11 cellular contexts compared by ENCODE assay signal in genomic region chr6:84618046-84618752, GRCh38.
A peak's percentile ranks its signal among the peaks of the same experiment; 100 is the strongest.
DNase-seq lines count a peak whose midpoint lies in the region; ATAC-seq and TF ChIP-seq lines count a peak whose summit lies in the region.
"Had no signal": no experiment of that assay in that cellular context is flagged by ENCODE, and none has a peak within 500 bp of the region (broad histone marks: within the 10 kb centered on the region; RNA-seq: fewer than 3 reads in every experiment).

No MANE protein-coding gene starts in this region.

- peaks cover 17% of the 10 kb centered on the region for H3K4me1 ChIP-seq in ACC112 (ENCODE audit: control insufficient read depth, insufficient read depth, low read length, unreplicated experiment)

- TF ChIP-seq CTCF in coronary artery (IDR thresholded peaks at IDR 0.05) = no peak
- no peak for TF ChIP-seq CTCF in kidney epithelial cell (IDR thresholded peaks at IDR 0.05; ENCODE audit: insufficient read depth, low read length, poor library complexity, severe bottlenecking)

- ATAC-seq in HG03196 (IDR thresholded peaks at IDR 0.05; ENCODE audit: unreplicated experiment) (no peak), GM21786 (IDR thresholded peaks at IDR 0.05; ENCODE audit: unreplicated experiment) (no peak)
- ATAC-seq: activated CD4-positive, CD25-positive, alpha-beta regulatory T cell treated with anti-CD3 and anti-CD28 coated beads, Interleukin-2, amount 50 U/mL, for 24 hours had no signal

- H3K79me2 ChIP-seq in ACC112 (ENCODE audit: control insufficient read depth, insufficient read depth, low read length, unreplicated experiment) = no peaks in the 10 kb centered on the region

- H2AFZ ChIP-seq in ACC112 (ENCODE audit: low read length, unreplicated experiment) = peak overlapping the region; percentile 68

- H3K27ac ChIP-seq in ACC112 (ENCODE audit: low read depth, low read length) = peak overlapping the region; percentile 89
- H3K27ac ChIP-seq in coronary artery = peak overlapping the region; percentile 70 to 76

- H3K27me3 ChIP-seq in ACC112 (ENCODE audit: insufficient read depth, low read length) (no peaks in the 10 kb centered on the region), kidney epithelial cell (ENCODE audit: control insufficient read depth, insufficient read depth, low read length) (no peaks in the 10 kb centered on the region)

- DNase-seq in LHCN-M2 (ENCODE audit: low read depth) = peak; percentile 91
- DNase-seq in coronary artery (ENCODE audit: low spot score) = no peak
- peak; percentile 37 for DNase-seq in kidney epithelial cell (ENCODE audit: low read depth)
- DNase-seq in activated naive CD4-positive, alpha-beta T cell (lab: John Stamatoyannopoulos, UW) = no peak
- no peak for DNase-seq in NCI-H69 (lab: John Stamatoyannopoulos, UW)
- DNase-seq: ACHN, NCI-H2081 had no signal

- H3K4me3 ChIP-seq in ACC112 (ENCODE audit: low read depth, low read length) (peak overlapping the region; percentile 25; the same call in 1 of the 2 replicates), coronary artery (peak overlapping the region; percentile 28), kidney epithelial cell (ENCODE audit: low read depth, low read length) (no peak overlapping the region)

- H3K36me3 ChIP-seq in ACC112 (ENCODE audit: insufficient read depth, low read length) = no peaks in the 10 kb centered on the region
- H3K36me3 ChIP-seq in kidney epithelial cell (ENCODE audit: control insufficient read depth, insufficient read depth, low read length) = no peaks in the 10 kb centered on the region

Comparison
In these comparisons a context has a peak if more than half of its experiments do, and no peak if none do; other contexts are left out.
1. DNase-seq: peak in LHCN-M2 (single experiment) and kidney epithelial cell (single experiment); none in coronary artery (single experiment), activated naive CD4-positive, alpha-beta T cell (0 of 4) and NCI-H69 (single experiment).